Comparison of ENCODE assay signal across 34 cellular contexts in the genomic region with DNA sequence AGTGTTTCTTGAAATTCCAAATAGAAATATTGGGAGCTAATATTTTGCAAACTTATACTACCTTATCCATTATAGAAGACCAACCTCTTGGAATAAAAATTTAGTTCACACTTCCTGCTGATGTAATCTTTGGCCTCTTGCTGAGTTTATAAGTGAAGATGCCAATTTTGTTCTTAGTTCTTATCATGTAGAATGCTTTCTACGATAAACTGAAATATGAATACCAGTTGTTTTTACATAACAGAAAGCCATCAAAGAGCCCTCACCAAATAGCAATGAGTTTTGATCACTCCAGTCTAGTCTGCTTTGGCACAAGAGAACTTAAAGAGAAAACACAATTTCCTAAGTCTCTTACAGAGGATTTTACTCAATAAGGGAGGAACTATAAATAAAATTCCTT.
DNase-seq lines count a peak whose midpoint lies in the region; ATAC-seq, FAIRE-seq and TF ChIP-seq lines count a peak whose summit lies in the region.
"Had no signal": no experiment of that assay in that cellular context is flagged by ENCODE, and none has a peak within 500 bp of the region (broad histone marks: within the 10 kb centered on the region; RNA-seq: fewer than 3 reads in every experiment).

No MANE protein-coding gene starts in this region.

- H3K4me1 ChIP-seq in GM23338 (ENCODE audit: insufficient read depth): peaks cover 9% of the 10 kb centered on the region; the same call in 1 of the 2 replicates
- peaks cover 6% of the 10 kb centered on the region for H3K4me1 ChIP-seq in adipocyte (ENCODE audit: control insufficient read depth, insufficient read depth, low read length)
- H3K4me1 ChIP-seq: SJSA1 had no signal

- H3K27me3 ChIP-seq in GM23338 (ENCODE audit: insufficient read depth) (no peaks in the 10 kb centered on the region), adipocyte (replicated peaks; ENCODE audit: control insufficient read depth, insufficient read depth, low read length) (no peaks in the 10 kb centered on the region)
- H3K27me3 ChIP-seq: SJSA1 had no signal

- no peaks in the 10 kb centered on the region for H3K79me2 ChIP-seq in GM23338 (replicated peaks; ENCODE audit: insufficient read depth)

- H3K4me3 Mint-ChIP-seq in GM23338: no peak overlapping the region
- H3K4me3 Mint-ChIP-seq: CD4-positive, alpha-beta memory T cell; T-cell had no signal

- H3K27ac Mint-ChIP-seq in GM23338: peak overlapping the region; percentile 83
- H3K27ac Mint-ChIP-seq: T-cell had no signal

- peaks cover 13% of the 10 kb centered on the region; the same call in 2 of the 3 replicates for H3K36me3 Mint-ChIP-seq in GM23338 (ENCODE audit: low read depth)

- no peaks in the 10 kb centered on the region for H3K9me2 ChIP-seq in GM23338 (ENCODE audit: insufficient read depth)

- DNase-seq in AG10803 (ENCODE audit: low read depth) (peak; percentile 6), GM23338 (ENCODE audit: low spot score) (no peak), adipocyte (ENCODE audit: low read depth) (peak; percentile 24), fibroblast of the aortic adventitia (ENCODE audit: low read depth) (peak; percentile 72), H54 (ENCODE audit: insufficient read length, low spot score) (no peak), D341Med (ENCODE audit: low spot score) (no peak), G401 (ENCODE audit: low spot score) (no peak)
- no peak for DNase-seq in stimulated activated naive CD4-positive, alpha-beta T cell (lab: John Stamatoyannopoulos, UW)
- DNase-seq: C1 segment of cervical spinal cord; CD4-positive, alpha-beta memory T cell; COR-L47; DMS 273 treated with DMSO at 0.1 percent for 48 hours; DMS79 treated with DMSO at 0.1 percent for 48 hours; GOT3; HCEC 1CT; Kasumi-1; NCI-H1092 treated with DMSO at 0.1 percent for 48 hours; NCI-H1436; NCI-H187; NCI-H2081 treated with DMSO at 0.1 percent for 48 hours; NCI-H2171; NCI-H345; NCI-H524; NCI-H774; NK-92 treated with Interleukin-12 subunit alpha and Interleukin-12 subunit beta, amount 100 ng/mL, for 24 hours; PC-3; Right ventricle myocardium superior; T-cell had no signal

- ATAC-seq in GM23338: no peak
- ATAC-seq: HepG2, PC-3, T-cell had no signal

- H3K4me3 ChIP-seq in AG10803 (ENCODE audit: low read length) (no peak overlapping the region), GM23338 (no peak overlapping the region), adipocyte (ENCODE audit: low read length) (no peak overlapping the region), fibroblast of the aortic adventitia (ENCODE audit: low read depth, low read length) (no peak overlapping the region)
- H3K4me3 ChIP-seq: K562, SJSA1 had no signal

- TF ChIP-seq CTCF in AG10803 (conservative IDR thresholded peaks at IDR 0.05; ENCODE audit: low read length) (no peak), GM23338 (conservative IDR thresholded peaks at IDR 0.05; ENCODE audit: low read depth in 2 of 2) (no peak), fibroblast of the aortic adventitia (IDR thresholded peaks at IDR 0.05; ENCODE audit: insufficient read depth, low read length) (no peak)

- in situ Hi-C loops in G401 (cut with HindIII; ENCODE audit: low sequenced_read_pairs): no loop called here

- no peaks in the 10 kb centered on the region for H3K27me3 Mint-ChIP-seq in GM23338 (ENCODE audit: insufficient read depth, low read depth, poor library complexity)
- H3K27me3 Mint-ChIP-seq: CD4-positive, alpha-beta memory T cell; T-cell had no signal

- peaks cover 12% of the 10 kb centered on the region for H3K9me3 ChIP-seq in adipocyte (ENCODE audit: control insufficient read depth, low read length)

- H3K9ac ChIP-seq in adipocyte (ENCODE audit: low read length): no peak overlapping the region

- no peaks in the 10 kb centered on the region for H3F3A ChIP-seq in GM23338 (replicated peaks; ENCODE audit: low read depth)

- H3K4me1 Mint-ChIP-seq in GM23338: peaks cover 23% of the 10 kb centered on the region

- no peak for FAIRE-seq in H54 (lab: Jason Lieb, UNC)
- FAIRE-seq: A204.1, GM19239, HepG2, K562 had no signal

- H3K4me2 ChIP-seq in GM23338: no peak overlapping the region

- no peak overlapping the region for H2AFZ ChIP-seq in GM23338

- no peak for TF ChIP-seq POLR2A in H54 (IDR thresholded peaks at IDR 0.05; ENCODE audit: low read depth, low read length)

- peaks cover 14% of the 10 kb centered on the region for H3K9me3 Mint-ChIP-seq in GM23338

- no peak overlapping the region for H3K27ac ChIP-seq in GM23338 (ENCODE audit: low read depth)
- H3K27ac ChIP-seq: HL-60, SJSA1 had no signal

- H3K36me3 ChIP-seq in GM23338 (ENCODE audit: insufficient read depth): 0 out of 2 replicates have a peak, but pooled peaks cover 4% of the 10 kb centered on the region
- no peaks in the 10 kb centered on the region for H3K36me3 ChIP-seq in adipocyte (ENCODE audit: control insufficient read depth, insufficient read depth, low read length, severe bottlenecking)
- H3K36me3 ChIP-seq: SJSA1 had no signal

- H4K20me1 ChIP-seq in GM23338 (replicated peaks; ENCODE audit: insufficient read depth): no peaks in the 10 kb centered on the region

TF ChIP-seq in GM23338, 12 proteins besides CTCF, POLR2A, EP300 and RAD21:
- TF ChIP-seq JUNB (IDR thresholded peaks at IDR 0.05; ENCODE audit: unreplicated experiment) (no peak), STAT1 (IDR thresholded peaks at IDR 0.05; ENCODE audit: unreplicated experiment) (no peak)
TF ChIP-seq in GM23338: peak in this region for 0.

Comparison
In these comparisons a context has a peak if more than half of its experiments do, and no peak if none do; other contexts are left out.
1. DNase-seq: peak in AG10803 (single experiment), adipocyte (single experiment) and fibroblast of the aortic adventitia (single experiment); none in GM23338 (single experiment), stimulated activated naive CD4-positive, alpha-beta T cell (0 of 6), H54 (single experiment), D341Med (single experiment) and G401 (single experiment).